Comparison of ENCODE assay signal across 19 cellular contexts in genomic region chrX:20271730-20272129, GRCh38. TPM values are rescaled to one million over a fixed set of nuclear protein-coding genes. Genes with fewer than 3 reads are reported as not detected.
DNase-seq lines count a peak whose midpoint lies in the region; ATAC-seq and TF ChIP-seq lines count a peak whose summit lies in the region.
"Had no signal": no experiment of that assay in that cellular context is flagged by ENCODE, and none has a peak within 500 bp of the region (broad histone marks: within the 10 kb centered on the region; RNA-seq: fewer than 3 reads in every experiment).

No MANE protein-coding gene starts in this region.

- TF ChIP-seq POLR2A in body of pancreas (IDR thresholded peaks at IDR 0.05): no peak

- H3K27me3 ChIP-seq in GM23248 (replicated peaks; ENCODE audit: insufficient read depth) (no peaks in the 10 kb centered on the region), mammary epithelial cell (ENCODE audit: insufficient read depth, low read length) (no peaks in the 10 kb centered on the region), parathyroid adenoma (ENCODE audit: control insufficient read depth, insufficient read depth, low read length) (no peaks in the 10 kb centered on the region), body of pancreas (no peaks in the 10 kb centered on the region)
- H3K27me3 ChIP-seq: BLaER1 treated with 17β-estradiol and CSF1 and Interleukin-3, amounts not matched to agents 10 nM and 100 nM; Peyer's patch had no signal

- no peak overlapping the region for H2AFZ ChIP-seq in GM23248
- no peak overlapping the region for H2AFZ ChIP-seq in mammary epithelial cell (ENCODE audit: low read depth, low read length)
- H2AFZ ChIP-seq in parathyroid adenoma: peak overlapping the region; percentile 33

- H3K4me3 ChIP-seq in GM23248 (no peak overlapping the region), mammary epithelial cell (replicated peaks in 1 of 3; ENCODE audit: insufficient read depth in 1 of 3, low read depth in 2 of 3, low read length in 3 of 3) (no peak overlapping the region), parathyroid adenoma (ENCODE audit: low read depth, low read length) (no peak overlapping the region), body of pancreas (no peak overlapping the region)
- H3K4me3 ChIP-seq: BLaER1 treated with 17β-estradiol and CSF1 and Interleukin-3, amounts not matched to agents 10 nM and 100 nM; Peyer's patch had no signal

- H3K9me2 ChIP-seq in GM23248 (ENCODE audit: insufficient read depth): no peaks in the 10 kb centered on the region

- DNase-seq in GM23248: peak; percentile 18
- DNase-seq in OCI-M1 (lab: John Stamatoyannopoulos, UW): peak; percentile 18
- DNase-seq in mammary epithelial cell: peak; percentile 34
- no peak for DNase-seq in SKM-1 (lab: John Stamatoyannopoulos, UW; ENCODE audit: unreplicated experiment)
- DNase-seq in body of pancreas: no peak
- DNase-seq: CD4-positive, alpha-beta memory T cell; GDM1; KBM-7; NCI-H1092 treated with DMSO at 0.1 percent for 48 hours; NCI-H1436 treated with DMSO at 0.1 percent for 48 hours; NCI-H2029; NCI-H2227 treated with DMSO at 0.1 percent for 48 hours; NCI-H510A treated with DMSO at 0.1 percent for 48 hours; NCI-H748 treated with DMSO at 0.1 percent for 48 hours; Peyer's patch; Right ventricle myocardium superior had no signal

- H3F3A ChIP-seq in GM23248 (ENCODE audit: insufficient read depth): peaks cover 24% of the 10 kb centered on the region; the same call in 1 of the 2 replicates

- H3K27ac ChIP-seq in GM23248: no peak overlapping the region
- no peak overlapping the region for H3K27ac ChIP-seq in mammary epithelial cell (ENCODE audit: insufficient read depth, low read depth, low read length)
- no peak overlapping the region for H3K27ac ChIP-seq in parathyroid adenoma
- H3K27ac ChIP-seq in body of pancreas: no peak overlapping the region
- H3K27ac ChIP-seq: BLaER1 treated with 17β-estradiol and CSF1 and Interleukin-3, amounts not matched to agents 10 nM and 100 nM; Peyer's patch had no signal

- 82 to 86% methylated on average over 1 of the region's 1 CpG for WGBS in GM23248 (ENCODE audit: low coverage in 1 of 2, low lambda C conversion rate in 2 of 2, missing lambda C conversion rate in 2 of 2), 2 experiments
- 67% methylated on average over 1 of the region's 1 CpG for WGBS in mammary epithelial cell (ENCODE audit: low coverage, missing lambda C conversion rate)
- 100% methylated on average over 1 of the region's 1 CpG for WGBS in body of pancreas, 2 donors

- H4K20me1 ChIP-seq in GM23248 (ENCODE audit: insufficient read depth): no peaks in the 10 kb centered on the region
- H4K20me1 ChIP-seq in mammary epithelial cell (ENCODE audit: insufficient read depth, low read length): no peaks in the 10 kb centered on the region
- H4K20me1 ChIP-seq: BLaER1 treated with 17β-estradiol and CSF1 and Interleukin-3, amounts not matched to agents 10 nM and 100 nM had no signal

- CTCF ChIA-PET in mammary epithelial cell (lab: Charles Lee; ENCODE audit: low non-redundant PET): no interaction called here

- H3K9me3 ChIP-seq in GM23248 (ENCODE audit: low read depth): no peaks in the 10 kb centered on the region
- no peaks in the 10 kb centered on the region for H3K9me3 ChIP-seq in mammary epithelial cell (replicated peaks; ENCODE audit: insufficient read depth, low read length)
- H3K9me3 ChIP-seq in parathyroid adenoma (ENCODE audit: control insufficient read depth, low read length): no peaks in the 10 kb centered on the region
- H3K9me3 ChIP-seq in body of pancreas: no peaks in the 10 kb centered on the region

- in situ Hi-C loops in GM23248 (cut with MboI) (no loop called here), mammary epithelial cell (cut with MboI; ENCODE audit: low sequenced_read_pairs in 2 of 2) (no loop called here)

- H3K4me1 ChIP-seq in GM23248 (ENCODE audit: insufficient read depth): peaks cover 24% of the 10 kb centered on the region
- no peaks in the 10 kb centered on the region for H3K4me1 ChIP-seq in mammary epithelial cell (ENCODE audit: insufficient read depth, low read length)
- no peaks in the 10 kb centered on the region for H3K4me1 ChIP-seq in parathyroid adenoma
- H3K4me1 ChIP-seq in body of pancreas: no peaks in the 10 kb centered on the region

- no TSS peak for BruUV-seq in mammary epithelial cell (replicated peaks; lab: Mats Ljungman, UMichigan)

- H3K36me3 ChIP-seq in GM23248 (ENCODE audit: low read depth): no peaks in the 10 kb centered on the region
- no peaks in the 10 kb centered on the region for H3K36me3 ChIP-seq in mammary epithelial cell (ENCODE audit: insufficient read depth, low read length)
- no peaks in the 10 kb centered on the region for H3K36me3 ChIP-seq in parathyroid adenoma (ENCODE audit: control insufficient read depth, insufficient read depth, low read length)
- no peaks in the 10 kb centered on the region for H3K36me3 ChIP-seq in body of pancreas (replicated peaks in 1 of 2; ENCODE audit: insufficient read depth in 1 of 2, low read depth in 2 of 2)
- H3K36me3 ChIP-seq: BLaER1 treated with 17β-estradiol and CSF1 and Interleukin-3, amounts not matched to agents 10 nM and 100 nM; Peyer's patch had no signal

- intact Hi-C loops in mammary epithelial cell (cut with micrococcal nuclease) (no loop called here), body of pancreas (cut with DNase I) (no loop called here)

- ATAC-seq in body of pancreas (no peak), GM21529 (IDR thresholded peaks at IDR 0.05; ENCODE audit: unreplicated experiment) (no peak)

- dilution Hi-C loops in mammary epithelial cell (cut with HindIII; ENCODE audit: low sequenced_read_pairs): no loop called here

- no peak overlapping the region for H3K4me2 ChIP-seq in GM23248 (ENCODE audit: unreplicated experiment)
- H3K4me2 ChIP-seq in mammary epithelial cell (ENCODE audit: insufficient read depth, low read depth, low read length): no peak overlapping the region
- no peak overlapping the region for H3K4me2 ChIP-seq in parathyroid adenoma (ENCODE audit: low read length)
- H3K4me2 ChIP-seq: BLaER1 treated with 17β-estradiol and CSF1 and Interleukin-3, amounts not matched to agents 10 nM and 100 nM had no signal

- H3K79me2 ChIP-seq in GM23248 (ENCODE audit: insufficient read depth): no peaks in the 10 kb centered on the region
- no peaks in the 10 kb centered on the region for H3K79me2 ChIP-seq in mammary epithelial cell (ENCODE audit: insufficient read depth, low read length)
- H3K79me2 ChIP-seq in parathyroid adenoma: no peaks in the 10 kb centered on the region

- TF ChIP-seq CTCF in mammary epithelial cell (conservative IDR thresholded peaks at IDR 0.05 in 1 of 2, IDR thresholded peaks at IDR 0.05 in 1 of 2; ENCODE audit: extremely low read depth in 1 of 2, insufficient read depth in 1 of 2, low read depth in 1 of 2, low read length in 2 of 2): no peak
- TF ChIP-seq CTCF in parathyroid adenoma (IDR thresholded peaks at IDR 0.05): no peak
- TF ChIP-seq CTCF in body of pancreas (IDR thresholded peaks at IDR 0.05): no peak

- no peak overlapping the region for H3K9ac ChIP-seq in GM23248
- H3K9ac ChIP-seq in mammary epithelial cell (ENCODE audit: insufficient read depth, low read length): no peak overlapping the region
- no peak overlapping the region for H3K9ac ChIP-seq in parathyroid adenoma
- H3K9ac ChIP-seq: BLaER1 treated with 17β-estradiol and CSF1 and Interleukin-3, amounts not matched to agents 10 nM and 100 nM had no signal

RNA-seq across cellular contexts. Expression of gene RPS6KA3, which starts 5.0 kb away (rescaled TPM):
- 28.5 and 33.8 TPM in 2 replicates for total RNA-seq in GM23248 (2014; rRNA removed; shearing (Covaris generic))
- polyA plus RNA-seq in GM23248 (2016; fragmentation: Nextera tagmentation; extraction: Ambion mirVana) (8.1 and 13.3 TPM in 2 replicates), mammary epithelial cell (22.2 TPM)
- total RNA-seq in mammary epithelial cell (10 to 100 TPM; 34.4 to 37.0 TPM), body of pancreas (10 to 100 TPM; 16.2 to 27.5 TPM)
- polyA minus RNA-seq in mammary epithelial cell: 16.9 TPM

Comparison
In these comparisons a context has a peak if more than half of its experiments do, and no peak if none do; other contexts are left out.
1. DNase-seq: peak in GM23248 (single experiment), OCI-M1 (single experiment) and mammary epithelial cell (single experiment); none in SKM-1 (single experiment) and body of pancreas (0 of 4).